ENCODE assay signal across 10 cellular contexts in the genomic region with DNA sequence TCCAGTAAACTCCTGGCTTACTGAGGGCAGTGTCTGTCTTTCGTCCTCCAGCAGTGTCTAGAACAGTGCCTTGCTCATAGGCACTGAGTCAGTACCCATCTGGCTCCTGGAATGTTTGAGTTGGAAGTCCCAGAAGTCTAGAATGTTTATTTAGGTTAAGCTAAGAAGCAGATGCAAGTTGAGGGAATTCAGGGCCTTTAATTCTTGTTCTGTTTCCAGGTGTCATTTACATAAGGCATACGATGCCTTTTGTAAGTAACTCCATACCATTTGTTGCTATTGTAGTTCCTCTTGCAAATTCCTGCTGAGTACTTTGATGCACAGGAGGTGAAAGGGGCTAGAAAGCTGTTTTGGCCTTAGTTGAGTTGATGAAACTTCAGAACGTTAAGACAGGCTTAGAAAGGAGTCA. TPM values are rescaled to one million over a fixed set of nuclear protein-coding genes. Genes with fewer than 3 reads are reported as not detected.
DNase-seq lines count a peak whose midpoint lies in the region; TF ChIP-seq lines count a peak whose summit lies in the region.
"Had no signal": no experiment of that assay in that cellular context is flagged by ENCODE, and none has a peak within 500 bp of the region (broad histone marks: within the 10 kb centered on the region; RNA-seq: fewer than 3 reads in every experiment).

No MANE protein-coding gene starts in this region.

- peaks cover 25% of the 10 kb centered on the region for H3K4me1 Mint-ChIP-seq in progenitor cell of endocrine pancreas (ENCODE audit: low read depth)
- H3K4me1 Mint-ChIP-seq in activated T-helper 1 cell treated with anti-CD3 and anti-CD28 coated beads, Interleukin-12 subunit alpha, Interleukin-12 subunit beta, Interleukin-2, Interleukin-4 antibody, amounts not matched to agents 30 ng/mL and 10 ng/mL and 1 ng/mL, durations not matched to agents 14 hours and 24 hours and 36 hours (ENCODE audit: low read depth): peaks cover 19% of the 10 kb centered on the region

- no peaks in the 10 kb centered on the region for H3K27me3 Mint-ChIP-seq in progenitor cell of endocrine pancreas
- H3K27me3 Mint-ChIP-seq in activated T-helper 1 cell treated with anti-CD3 and anti-CD28 coated beads, Interleukin-12 subunit alpha, Interleukin-12 subunit beta, Interleukin-2, Interleukin-4 antibody, amounts not matched to agents 30 ng/mL and 10 ng/mL and 1 ng/mL, durations not matched to agents 14 hours and 24 hours and 36 hours (ENCODE audit: insufficient read depth): no peaks in the 10 kb centered on the region

- no peaks in the 10 kb centered on the region for H3K9me3 Mint-ChIP-seq in progenitor cell of endocrine pancreas (ENCODE audit: low read depth)
- no peaks in the 10 kb centered on the region for H3K9me3 Mint-ChIP-seq in activated T-helper 1 cell treated with anti-CD3 and anti-CD28 coated beads, Interleukin-12 subunit alpha, Interleukin-12 subunit beta, Interleukin-2, Interleukin-4 antibody, amounts not matched to agents 30 ng/mL and 10 ng/mL and 1 ng/mL, durations not matched to agents 14 hours and 24 hours and 36 hours

- TF ChIP-seq CTCF in progenitor cell of endocrine pancreas (IDR thresholded peaks at IDR 0.05; ENCODE audit: unreplicated experiment): no peak

- H3K27ac Mint-ChIP-seq in progenitor cell of endocrine pancreas: peak overlapping the region; percentile 71
- H3K27ac Mint-ChIP-seq in activated T-helper 1 cell treated with anti-CD3 and anti-CD28 coated beads, Interleukin-12 subunit alpha, Interleukin-12 subunit beta, Interleukin-2, Interleukin-4 antibody, amounts not matched to agents 30 ng/mL and 10 ng/mL and 1 ng/mL, durations not matched to agents 14 hours and 24 hours and 36 hours: no peak overlapping the region

- H3K4me3 Mint-ChIP-seq in progenitor cell of endocrine pancreas (ENCODE audit: low read depth): no peak overlapping the region
- H3K4me3 Mint-ChIP-seq in activated T-helper 1 cell treated with anti-CD3 and anti-CD28 coated beads, Interleukin-12 subunit alpha, Interleukin-12 subunit beta, Interleukin-2, Interleukin-4 antibody, amounts not matched to agents 30 ng/mL and 10 ng/mL and 1 ng/mL, durations not matched to agents 14 hours and 24 hours and 36 hours: no peak overlapping the region

- H3K36me3 Mint-ChIP-seq in progenitor cell of endocrine pancreas (ENCODE audit: insufficient read depth): no peaks in the 10 kb centered on the region
- H3K36me3 Mint-ChIP-seq in activated T-helper 1 cell treated with anti-CD3 and anti-CD28 coated beads, Interleukin-12 subunit alpha, Interleukin-12 subunit beta, Interleukin-2, Interleukin-4 antibody, amounts not matched to agents 30 ng/mL and 10 ng/mL and 1 ng/mL, durations not matched to agents 14 hours and 24 hours and 36 hours (ENCODE audit: low read depth): no peaks in the 10 kb centered on the region

- DNase-seq in ELF-1 (ENCODE audit: low read depth, low spot score) (peak; percentile 49), RPMI7951 (ENCODE audit: low read depth) (peak; percentile 68), fibroblast of gingiva (ENCODE audit: low read depth) (peak; percentile 86), progenitor cell of endocrine pancreas (ENCODE audit: low spot score, unreplicated experiment) (no peak), DMS114 treated with DMSO at 0.1 percent for 48 hours (lab: John Stamatoyannopoulos, UW; ENCODE audit: unreplicated experiment) (no peak), kidney glomerular epithelial cell (lab: John Stamatoyannopoulos, UW) (no peak), NCI-H2227 (lab: John Stamatoyannopoulos, UW; ENCODE audit: unreplicated experiment) (no peak)
- DNase-seq in activated T-helper 1 cell treated with anti-CD3 and anti-CD28 coated beads, Interleukin-12 subunit alpha, Interleukin-12 subunit beta, Interleukin-2, Interleukin-4 antibody, amounts not matched to agents 30 ng/mL and 10 ng/mL and 1 ng/mL, durations not matched to agents 14 hours and 24 hours and 36 hours (ENCODE audit: low spot score): no peak
- DNase-seq: left cardiac atrium, right cardiac atrium had no signal

- intact Hi-C loops in activated T-helper 1 cell treated with anti-CD3 and anti-CD28 coated beads, Interleukin-12 subunit alpha, Interleukin-12 subunit beta, Interleukin-2, Interleukin-4 antibody, amounts not matched to agents 30 ng/mL and 10 ng/mL and 1 ng/mL, durations not matched to agents 14 hours and 24 hours and 36 hours (cut with micrococcal nuclease): no loop called here

RNA-seq across cellular contexts. Expression of gene ARHGAP10, which starts 22.2 kb away (rescaled TPM):
- total RNA-seq in RPMI7951 (2014; rRNA removed; shearing (Covaris generic)): 16.1 and 16.9 TPM in 2 replicates
- 11.0 and 13.1 TPM in 2 replicates for total RNA-seq in progenitor cell of endocrine pancreas
- 7.4 and 8.6 TPM in 2 replicates for total RNA-seq in activated T-helper 1 cell treated with anti-CD3 and anti-CD28 coated beads, Interleukin-12 subunit alpha, Interleukin-12 subunit beta, Interleukin-2, Interleukin-4 antibody, amounts not matched to agents 30 ng/mL and 10 ng/mL and 1 ng/mL, durations not matched to agents 14 hours and 24 hours and 36 hours

Comparison
In these comparisons a context has a peak if more than half of its experiments do, and no peak if none do; other contexts are left out.
1. DNase-seq: peak in ELF-1 (single experiment), RPMI7951 (single experiment) and fibroblast of gingiva (single experiment); none in progenitor cell of endocrine pancreas (single experiment), DMS114 treated with DMSO at 0.1 percent for 48 hours (single experiment), kidney glomerular epithelial cell (single experiment), activated T-helper 1 cell treated with anti-CD3 and anti-CD28 coated beads, Interleukin-12 subunit alpha, Interleukin-12 subunit beta, Interleukin-2, Interleukin-4 antibody, amounts not matched to agents 30 ng/mL and 10 ng/mL and 1 ng/mL, durations not matched to agents 14 hours and 24 hours and 36 hours (single experiment) and NCI-H2227 (single experiment).